Comparison of ENCODE assay signal across 14 cellular contexts in genomic region chr9:131720330-131720729, GRCh38. TPM values are rescaled to one million over a fixed set of nuclear protein-coding genes. Genes with fewer than 3 reads are reported as not detected.
DNase-seq lines count a peak whose midpoint lies in the region; ATAC-seq lines count a peak whose summit lies in the region.
"Had no signal": no experiment of that assay in that cellular context is flagged by ENCODE, and none has a peak within 500 bp of the region (broad histone marks: within the 10 kb centered on the region; RNA-seq: fewer than 3 reads in every experiment).

No MANE protein-coding gene starts in this region.

- no peaks in the 10 kb centered on the region for H3K27me3 Mint-ChIP-seq in activated naive CD4-positive, alpha-beta T cell treated with anti-CD3 and anti-CD28 coated beads for 36 hours (ENCODE audit: low read depth)
- H3K27me3 Mint-ChIP-seq in activated naive CD8-positive, alpha-beta T cell treated with anti-CD3 and anti-CD28 coated beads, Interleukin-2, amount 10 ng/mL, durations not matched to agents 7 days and 5 days, result no peaks in the 10 kb centered on the region
- no peaks in the 10 kb centered on the region for H3K27me3 Mint-ChIP-seq in stimulated activated naive CD8-positive, alpha-beta T cell treated with anti-CD3 and anti-CD28 coated beads, Interleukin-15, amount 100 ng/mL, for 72 hours

- CTCF ChIA-PET in activated naive CD4-positive, alpha-beta T cell treated with anti-CD3 and anti-CD28 coated beads for 36 hours (lab: Charles Lee), result interaction anchor here (1.0 to 1.5 kb wide), 2 partner anchors 20 to 25 kb away, joined by 3 to 4 read pairs; partner anchors contain the start of gene RAPGEF1

- POLR2A ChIA-PET in activated naive CD8-positive, alpha-beta T cell treated with anti-CD3 and anti-CD28 coated beads, Interleukin-2, amount 10 ng/mL, durations not matched to agents 7 days and 5 days (lab: Charles Lee), result no interaction called here

- H3K4me1 Mint-ChIP-seq in activated naive CD4-positive, alpha-beta T cell treated with anti-CD3 and anti-CD28 coated beads for 36 hours (ENCODE audit: low read depth), result peaks cover 44% of the 10 kb centered on the region
- H3K4me1 Mint-ChIP-seq in activated naive CD8-positive, alpha-beta T cell treated with anti-CD3 and anti-CD28 coated beads, Interleukin-2, amount 10 ng/mL, durations not matched to agents 7 days and 5 days, result peaks cover 40% of the 10 kb centered on the region
- H3K4me1 Mint-ChIP-seq in stimulated activated naive CD8-positive, alpha-beta T cell treated with anti-CD3 and anti-CD28 coated beads, Interleukin-15, amount 100 ng/mL, for 72 hours, result peaks cover 94% of the 10 kb centered on the region

- no peak overlapping the region for H3K4me3 Mint-ChIP-seq in activated naive CD4-positive, alpha-beta T cell treated with anti-CD3 and anti-CD28 coated beads for 36 hours
- peak overlapping the region; percentile 31 for H3K4me3 Mint-ChIP-seq in activated naive CD8-positive, alpha-beta T cell treated with anti-CD3 and anti-CD28 coated beads, Interleukin-2, amount 10 ng/mL, durations not matched to agents 7 days and 5 days
- peak overlapping the region; percentile 13 to 27 for H3K4me3 Mint-ChIP-seq in stimulated activated naive CD8-positive, alpha-beta T cell treated with anti-CD3 and anti-CD28 coated beads, Interleukin-15, amount 100 ng/mL, for 72 hours
- H3K4me3 Mint-ChIP-seq: HFFc6 had no signal

- peak overlapping the region; percentile 62 for H3K27ac Mint-ChIP-seq in activated naive CD4-positive, alpha-beta T cell treated with anti-CD3 and anti-CD28 coated beads for 36 hours
- peak overlapping the region; percentile 28 for H3K27ac Mint-ChIP-seq in activated naive CD8-positive, alpha-beta T cell treated with anti-CD3 and anti-CD28 coated beads, Interleukin-2, amount 10 ng/mL, durations not matched to agents 7 days and 5 days
- peak overlapping the region in 1 of 2 donors; percentile 63 for H3K27ac Mint-ChIP-seq in stimulated activated naive CD8-positive, alpha-beta T cell treated with anti-CD3 and anti-CD28 coated beads, Interleukin-15, amount 100 ng/mL, for 72 hours
- H3K27ac Mint-ChIP-seq: HFFc6 had no signal

- DNase-seq in activated naive CD4-positive, alpha-beta T cell treated with anti-CD3 and anti-CD28 coated beads for 36 hours, result peak; percentile 48
- no peak for DNase-seq in activated naive CD4-positive, alpha-beta T cell treated with anti-CD3 and anti-CD28 coated beads, Interleukin-2, amount 50 U/mL, for 16 hours
- DNase-seq in NAMALWA (ENCODE audit: low spot score) (peak; percentile 51), mucosa of gallbladder (ENCODE audit: low spot score) (no peak), kidney glomerular epithelial cell (lab: John Stamatoyannopoulos, UW) (no peak), NCI-H2081 treated with DMSO at 0.1 percent for 48 hours (lab: John Stamatoyannopoulos, UW) (no peak)
- DNase-seq in activated naive CD8-positive, alpha-beta T cell treated with anti-CD3 and anti-CD28 coated beads, Interleukin-2, amount 10 ng/mL, durations not matched to agents 7 days and 5 days, result no peak
- no peak for DNase-seq in stimulated activated naive CD8-positive, alpha-beta T cell treated with anti-CD3 and anti-CD28 coated beads, Interleukin-15, amount 100 ng/mL, for 72 hours
- DNase-seq: effector CD8-positive, alpha-beta T cell; GF-D8; HFFc6; SHP77; stimulated activated CD4-positive, alpha-beta T cell treated with anti-CD3 and anti-CD28 coated beads, Interleukin-2, amount 100 ng/mL, for 48 hours had no signal

- H3K36me3 Mint-ChIP-seq in activated naive CD4-positive, alpha-beta T cell treated with anti-CD3 and anti-CD28 coated beads for 36 hours (ENCODE audit: low read depth), result peaks cover 9% of the 10 kb centered on the region
- H3K36me3 Mint-ChIP-seq in activated naive CD8-positive, alpha-beta T cell treated with anti-CD3 and anti-CD28 coated beads, Interleukin-2, amount 10 ng/mL, durations not matched to agents 7 days and 5 days, result peaks cover 30% of the 10 kb centered on the region

- ATAC-seq in activated naive CD8-positive, alpha-beta T cell treated with anti-CD3 and anti-CD28 coated beads, Interleukin-2, amount 10 ng/mL, durations not matched to agents 7 days and 5 days (ENCODE audit: low read depth), result peak; percentile 32
- peak; percentile 80 for ATAC-seq in stimulated activated naive CD8-positive, alpha-beta T cell treated with anti-CD3 and anti-CD28 coated beads, Interleukin-15, amount 100 ng/mL, for 72 hours
- ATAC-seq: left lobe of liver had no signal

- H3K9me3 Mint-ChIP-seq in activated naive CD4-positive, alpha-beta T cell treated with anti-CD3 and anti-CD28 coated beads for 36 hours, result no peaks in the 10 kb centered on the region
- H3K9me3 Mint-ChIP-seq in activated naive CD8-positive, alpha-beta T cell treated with anti-CD3 and anti-CD28 coated beads, Interleukin-2, amount 10 ng/mL, durations not matched to agents 7 days and 5 days, result no peaks in the 10 kb centered on the region
- H3K9me3 Mint-ChIP-seq in stimulated activated naive CD8-positive, alpha-beta T cell treated with anti-CD3 and anti-CD28 coated beads, Interleukin-15, amount 100 ng/mL, for 72 hours, result no peaks in the 10 kb centered on the region
- H3K9me3 Mint-ChIP-seq: HFFc6 had no signal

- intact Hi-C loops in activated naive CD4-positive, alpha-beta T cell treated with anti-CD3 and anti-CD28 coated beads for 36 hours (cut with micrococcal nuclease), result no loop called here

RNA-seq across cellular contexts. Expression of gene RAPGEF1, which starts 19.5 kb away (rescaled TPM):
- total RNA-seq in activated naive CD4-positive, alpha-beta T cell treated with anti-CD3 and anti-CD28 coated beads for 36 hours, result 10 to 100 TPM; 55.9 to 59.9 TPM
- total RNA-seq in activated naive CD8-positive, alpha-beta T cell treated with anti-CD3 and anti-CD28 coated beads, Interleukin-2, amount 10 ng/mL, durations not matched to agents 7 days and 5 days, result 100 to 1,000 TPM; 129 to 131 TPM
- 75.9 TPM for total RNA-seq in mucosa of gallbladder

Comparison
In these comparisons a context has a peak if more than half of its experiments do, and no peak if none do; other contexts are left out.
1. DNase-seq: peak in activated naive CD4-positive, alpha-beta T cell treated with anti-CD3 and anti-CD28 coated beads for 36 hours (single experiment) and NAMALWA (single experiment); none in activated naive CD4-positive, alpha-beta T cell treated with anti-CD3 and anti-CD28 coated beads, Interleukin-2, amount 50 U/mL, for 16 hours (single experiment), activated naive CD8-positive, alpha-beta T cell treated with anti-CD3 and anti-CD28 coated beads, Interleukin-2, amount 10 ng/mL, durations not matched to agents 7 days and 5 days (single experiment), stimulated activated naive CD8-positive, alpha-beta T cell treated with anti-CD3 and anti-CD28 coated beads, Interleukin-15, amount 100 ng/mL, for 72 hours (0 of 2), mucosa of gallbladder (single experiment), kidney glomerular epithelial cell (single experiment) and NCI-H2081 treated with DMSO at 0.1 percent for 48 hours (single experiment).